In genomic region chr19:40831502-40832430, GRCh38 we compare ENCODE assay signal across 8 cellular contexts. TPM values are rescaled to one million over a fixed set of nuclear protein-coding genes. Genes with fewer than 3 reads are reported as not detected.
DNase-seq lines count a peak whose midpoint lies in the region; ATAC-seq and TF ChIP-seq lines count a peak whose summit lies in the region.
"Had no signal": no experiment of that assay in that cellular context is flagged by ENCODE, and none has a peak within 500 bp of the region (broad histone marks: within the 10 kb centered on the region; RNA-seq: fewer than 3 reads in every experiment).

No MANE protein-coding gene starts in this region.

- no peaks in the 10 kb centered on the region for H3K36me3 ChIP-seq in PC-3 (ENCODE audit: low read depth, low read length)

- peak overlapping the region; percentile 38; the same call in 1 of the 2 replicates for H3K4me3 Mint-ChIP-seq in HFFc6

- H3K4me3 ChIP-seq in PC-3 (ENCODE audit: low read length), result no peak overlapping the region

- H3K4me1 ChIP-seq in PC-3 (ENCODE audit: insufficient read depth, low read length), result peaks cover 7% of the 10 kb centered on the region

- no peaks in the 10 kb centered on the region for H3K9me2 ChIP-seq in PC-3 (replicated peaks; ENCODE audit: low read length)

- H3F3A ChIP-seq in PC-3 (ENCODE audit: low read length, unreplicated experiment), result no peaks in the 10 kb centered on the region

- no peak overlapping the region for H2AFZ ChIP-seq in PC-3 (ENCODE audit: low read length)

- peak overlapping the region; percentile 83 for H3K27ac Mint-ChIP-seq in HFFc6

- ATAC-seq in PC-3, result peak; percentile 94
- ATAC-seq in HG03469 (IDR thresholded peaks at IDR 0.05; ENCODE audit: unreplicated experiment), result no peak
- ATAC-seq: SK-N-SH treated with all-trans-retinoic acid at 6 μM for 48 hours had no signal

- no peaks in the 10 kb centered on the region for H3K79me2 ChIP-seq in PC-3 (ENCODE audit: low read length)

- peaks cover 19% of the 10 kb centered on the region for H3K4me1 Mint-ChIP-seq in HFFc6 (ENCODE audit: low read depth)

- POLR2A ChIA-PET in PC-3 (lab: Charles Lee; ENCODE audit: unreplicated experiment), result no interaction called here

- no peaks in the 10 kb centered on the region for H3K9me3 Mint-ChIP-seq in HFFc6

- peak overlapping the region; percentile 22; the same call in 1 of the 2 replicates for H3K4me2 ChIP-seq in PC-3 (ENCODE audit: low read length)

- no peaks in the 10 kb centered on the region for H3K9me3 ChIP-seq in PC-3 (ENCODE audit: low read length)

- H3K9ac ChIP-seq in PC-3 (ENCODE audit: low read length), result no peak overlapping the region

- CTCF ChIA-PET in PC-3 (lab: Charles Lee), result interaction anchor here (0.6 kb wide), 1 partner anchor 372 kb away, joined by 5 read pairs; no protein-coding TSS in a partner anchor

- no peaks in the 10 kb centered on the region for H3K27me3 ChIP-seq in PC-3 (ENCODE audit: low read length)

- BruUV-seq in PC-3 (replicated peaks; lab: Mats Ljungman, UMichigan), result no TSS peak

- DNase-seq in HFFc6, result peak; percentile 98
- DNase-seq in PC-3, result peak; percentile 92
- DNase-seq in fibroblast of gingiva (ENCODE audit: low read depth), result peak; percentile 99
- DNase-seq in smooth muscle cell of the brain vasculature (ENCODE audit: low read depth, low spot score), result peak; percentile 59
- no peak for DNase-seq in NCI-H524 treated with DMSO at 0.1 percent for 48 hours (lab: John Stamatoyannopoulos, UW)
- no peak for DNase-seq in activated gamma-delta T cell (lab: John Stamatoyannopoulos, UW)

- intact Hi-C loops in PC-3 (cut with micrococcal nuclease), result loop anchor here (5.0 kb wide), 1 partner anchor 91 kb away; no protein-coding TSS in a partner anchor

- peak overlapping the region; percentile 54 for H3K27ac ChIP-seq in PC-3 (ENCODE audit: low read length)

- TF ChIP-seq CTCF in HFFc6 (IDR thresholded peaks at IDR 0.05) (no peak), PC-3 (conservative IDR thresholded peaks at IDR 0.05; ENCODE audit: low read depth, low read length) (no peak)

- peaks cover 32% of the 10 kb centered on the region for H3K36me3 Mint-ChIP-seq in HFFc6 (ENCODE audit: low read depth)

- no peaks in the 10 kb centered on the region; the same call in 1 of the 2 replicates for H3K27me3 Mint-ChIP-seq in HFFc6 (ENCODE audit: insufficient read depth)

- no peaks in the 10 kb centered on the region for H4K20me1 ChIP-seq in PC-3 (ENCODE audit: low read length)

RNA-seq across cellular contexts. Expression of gene CYP2A6, which starts 18.5 kb away (rescaled TPM):
- not detected for total RNA-seq in HFFc6 (2021; fragmentation: NEBNext Ultra II Directional; extraction: Animal tissue kit (Norgen Biotek cat#: 25700))
- total RNA-seq in PC-3 (2014; rRNA removed), result not detected in 2 replicates

RNA-seq across cellular contexts. Expression of gene EGLN2, which starts 32.8 kb away (rescaled TPM):
- total RNA-seq in HFFc6 (2021; fragmentation: NEBNext Ultra II Directional; extraction: Animal tissue kit (Norgen Biotek cat#: 25700)), result 10 to 100 TPM; 56.0 to 72.0 (median 60.1) TPM
- total RNA-seq in PC-3 (2014; rRNA removed), result 36.6 and 58.9 TPM in 2 replicates

RNA-seq across cellular contexts. Expression of gene CYP2A7, which starts 50.3 kb away (rescaled TPM):
- not detected for total RNA-seq in HFFc6 (2021; fragmentation: NEBNext Ultra II Directional; extraction: Animal tissue kit (Norgen Biotek cat#: 25700))
- total RNA-seq in PC-3 (2014; rRNA removed), result not detected in 2 replicates

RNA-seq across cellular contexts. Expression of gene RAB4B, which starts 53.7 kb away (rescaled TPM):
- 10 to 100 TPM; 20.4 to 26.4 (median 22.0) TPM for total RNA-seq in HFFc6 (2021; fragmentation: NEBNext Ultra II Directional; extraction: Animal tissue kit (Norgen Biotek cat#: 25700))
- 7.4 and 13.9 TPM in 2 replicates for total RNA-seq in PC-3 (2014; rRNA removed)

RNA-seq across cellular contexts. Expression of gene MIA, which starts 56.4 kb away (rescaled TPM):
- total RNA-seq in HFFc6 (2021; fragmentation: NEBNext Ultra II Directional; extraction: Animal tissue kit (Norgen Biotek cat#: 25700)), result not detected
- total RNA-seq in PC-3 (2014; rRNA removed), result 1.4 TPM in 1 of 2 replicates, not detected in the other

Comparison
In these comparisons a context has a peak if more than half of its experiments do, and no peak if none do; other contexts are left out.
1. DNase-seq: peak in HFFc6 (single experiment), PC-3 (single experiment), fibroblast of gingiva (single experiment) and smooth muscle cell of the brain vasculature (single experiment); none in NCI-H524 treated with DMSO at 0.1 percent for 48 hours (single experiment) and activated gamma-delta T cell (single experiment).